Comparison of ENCODE assay signal across 1 cellular context in the genomic region with DNA sequence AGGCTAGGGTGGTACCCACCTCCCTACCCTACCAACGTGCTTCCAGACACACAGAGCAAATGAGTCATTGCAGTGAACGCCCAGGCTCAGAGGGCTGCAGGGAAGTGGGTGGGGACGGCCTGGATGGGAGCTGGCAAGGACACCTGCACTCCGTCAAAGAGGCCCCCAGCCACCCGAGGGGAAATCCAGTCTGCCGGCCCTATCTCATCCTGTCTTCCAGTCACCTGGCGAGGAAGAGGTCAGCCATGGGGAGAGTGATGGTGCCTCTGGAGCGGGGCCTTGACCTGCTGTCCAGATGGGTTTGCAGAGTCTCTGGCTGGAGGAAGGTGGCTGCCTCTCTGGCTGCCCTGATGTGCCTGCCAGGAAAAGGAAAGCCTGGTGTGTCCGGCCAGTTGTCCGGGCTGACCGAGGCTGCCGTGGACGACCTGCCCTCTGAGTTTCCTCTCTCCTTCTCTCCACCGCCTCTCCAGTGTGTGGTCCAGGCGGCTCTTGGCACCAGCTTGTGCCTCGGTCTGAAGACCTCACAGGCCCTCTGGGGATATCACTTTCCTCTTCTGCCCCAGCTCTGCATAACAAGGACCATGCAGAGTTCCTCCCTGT.
TF ChIP-seq lines count a peak whose summit lies in the region.

No MANE protein-coding gene starts in this region.

TF ChIP-seq in H1, 55 proteins besides CTCF, POLR2A, EP300 and RAD21 (continued from another document):
- TF ChIP-seq, protein P1, sequence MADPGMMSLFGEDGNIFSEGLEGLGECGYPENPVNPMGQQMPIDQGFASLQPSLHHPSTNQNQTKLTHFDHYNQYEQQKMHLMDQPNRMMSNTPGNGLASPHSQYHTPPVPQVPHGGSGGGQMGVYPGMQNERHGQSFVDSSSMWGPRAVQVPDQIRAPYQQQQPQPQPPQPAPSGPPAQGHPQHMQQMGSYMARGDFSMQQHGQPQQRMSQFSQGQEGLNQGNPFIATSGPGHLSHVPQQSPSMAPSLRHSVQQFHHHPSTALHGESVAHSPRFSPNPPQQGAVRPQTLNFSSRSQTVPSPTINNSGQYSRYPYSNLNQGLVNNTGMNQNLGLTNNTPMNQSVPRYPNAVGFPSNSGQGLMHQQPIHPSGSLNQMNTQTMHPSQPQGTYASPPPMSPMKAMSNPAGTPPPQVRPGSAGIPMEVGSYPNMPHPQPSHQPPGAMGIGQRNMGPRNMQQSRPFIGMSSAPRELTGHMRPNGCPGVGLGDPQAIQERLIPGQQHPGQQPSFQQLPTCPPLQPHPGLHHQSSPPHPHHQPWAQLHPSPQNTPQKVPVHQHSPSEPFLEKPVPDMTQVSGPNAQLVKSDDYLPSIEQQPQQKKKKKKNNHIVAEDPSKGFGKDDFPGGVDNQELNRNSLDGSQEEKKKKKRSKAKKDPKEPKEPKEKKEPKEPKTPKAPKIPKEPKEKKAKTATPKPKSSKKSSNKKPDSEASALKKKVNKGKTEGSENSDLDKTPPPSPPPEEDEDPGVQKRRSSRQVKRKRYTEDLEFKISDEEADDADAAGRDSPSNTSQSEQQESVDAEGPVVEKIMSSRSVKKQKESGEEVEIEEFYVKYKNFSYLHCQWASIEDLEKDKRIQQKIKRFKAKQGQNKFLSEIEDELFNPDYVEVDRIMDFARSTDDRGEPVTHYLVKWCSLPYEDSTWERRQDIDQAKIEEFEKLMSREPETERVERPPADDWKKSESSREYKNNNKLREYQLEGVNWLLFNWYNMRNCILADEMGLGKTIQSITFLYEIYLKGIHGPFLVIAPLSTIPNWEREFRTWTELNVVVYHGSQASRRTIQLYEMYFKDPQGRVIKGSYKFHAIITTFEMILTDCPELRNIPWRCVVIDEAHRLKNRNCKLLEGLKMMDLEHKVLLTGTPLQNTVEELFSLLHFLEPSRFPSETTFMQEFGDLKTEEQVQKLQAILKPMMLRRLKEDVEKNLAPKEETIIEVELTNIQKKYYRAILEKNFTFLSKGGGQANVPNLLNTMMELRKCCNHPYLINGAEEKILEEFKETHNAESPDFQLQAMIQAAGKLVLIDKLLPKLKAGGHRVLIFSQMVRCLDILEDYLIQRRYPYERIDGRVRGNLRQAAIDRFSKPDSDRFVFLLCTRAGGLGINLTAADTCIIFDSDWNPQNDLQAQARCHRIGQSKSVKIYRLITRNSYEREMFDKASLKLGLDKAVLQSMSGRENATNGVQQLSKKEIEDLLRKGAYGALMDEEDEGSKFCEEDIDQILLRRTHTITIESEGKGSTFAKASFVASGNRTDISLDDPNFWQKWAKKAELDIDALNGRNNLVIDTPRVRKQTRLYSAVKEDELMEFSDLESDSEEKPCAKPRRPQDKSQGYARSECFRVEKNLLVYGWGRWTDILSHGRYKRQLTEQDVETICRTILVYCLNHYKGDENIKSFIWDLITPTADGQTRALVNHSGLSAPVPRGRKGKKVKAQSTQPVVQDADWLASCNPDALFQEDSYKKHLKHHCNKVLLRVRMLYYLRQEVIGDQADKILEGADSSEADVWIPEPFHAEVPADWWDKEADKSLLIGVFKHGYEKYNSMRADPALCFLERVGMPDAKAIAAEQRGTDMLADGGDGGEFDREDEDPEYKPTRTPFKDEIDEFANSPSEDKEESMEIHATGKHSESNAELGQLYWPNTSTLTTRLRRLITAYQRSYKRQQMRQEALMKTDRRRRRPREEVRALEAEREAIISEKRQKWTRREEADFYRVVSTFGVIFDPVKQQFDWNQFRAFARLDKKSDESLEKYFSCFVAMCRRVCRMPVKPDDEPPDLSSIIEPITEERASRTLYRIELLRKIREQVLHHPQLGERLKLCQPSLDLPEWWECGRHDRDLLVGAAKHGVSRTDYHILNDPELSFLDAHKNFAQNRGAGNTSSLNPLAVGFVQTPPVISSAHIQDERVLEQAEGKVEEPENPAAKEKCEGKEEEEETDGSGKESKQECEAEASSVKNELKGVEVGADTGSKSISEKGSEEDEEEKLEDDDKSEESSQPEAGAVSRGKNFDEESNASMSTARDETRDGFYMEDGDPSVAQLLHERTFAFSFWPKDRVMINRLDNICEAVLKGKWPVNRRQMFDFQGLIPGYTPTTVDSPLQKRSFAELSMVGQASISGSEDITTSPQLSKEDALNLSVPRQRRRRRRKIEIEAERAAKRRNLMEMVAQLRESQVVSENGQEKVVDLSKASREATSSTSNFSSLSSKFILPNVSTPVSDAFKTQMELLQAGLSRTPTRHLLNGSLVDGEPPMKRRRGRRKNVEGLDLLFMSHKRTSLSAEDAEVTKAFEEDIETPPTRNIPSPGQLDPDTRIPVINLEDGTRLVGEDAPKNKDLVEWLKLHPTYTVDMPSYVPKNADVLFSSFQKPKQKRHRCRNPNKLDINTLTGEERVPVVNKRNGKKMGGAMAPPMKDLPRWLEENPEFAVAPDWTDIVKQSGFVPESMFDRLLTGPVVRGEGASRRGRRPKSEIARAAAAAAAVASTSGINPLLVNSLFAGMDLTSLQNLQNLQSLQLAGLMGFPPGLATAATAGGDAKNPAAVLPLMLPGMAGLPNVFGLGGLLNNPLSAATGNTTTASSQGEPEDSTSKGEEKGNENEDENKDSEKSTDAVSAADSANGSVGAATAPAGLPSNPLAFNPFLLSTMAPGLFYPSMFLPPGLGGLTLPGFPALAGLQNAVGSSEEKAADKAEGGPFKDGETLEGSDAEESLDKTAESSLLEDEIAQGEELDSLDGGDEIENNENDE (IDR thresholded peaks at IDR 0.05; ENCODE audit: insufficient replicate concordance, low read length): no peak
